In the genomic region with DNA sequence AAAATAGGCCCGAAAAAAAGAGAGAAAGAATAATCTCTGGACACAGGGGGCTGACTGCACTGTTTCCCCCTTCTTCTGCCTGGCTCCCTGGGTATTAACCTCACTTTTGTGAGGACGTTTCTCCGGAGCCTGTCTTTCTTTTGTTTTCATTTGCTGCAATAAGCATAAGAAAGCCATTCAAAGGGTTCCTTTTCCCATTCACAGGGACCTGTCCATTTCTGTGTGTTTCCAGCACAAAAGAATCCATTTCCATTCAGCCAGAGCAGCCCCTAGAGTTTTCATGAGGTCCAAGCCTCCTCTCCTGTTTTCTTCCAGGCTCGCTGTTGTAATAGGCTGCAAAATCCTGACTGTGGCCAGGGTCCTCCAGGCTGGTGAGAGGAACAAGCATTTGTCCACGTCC, we compare ENCODE assay signal across 17 cellular contexts. TPM values are rescaled to one million over a fixed set of nuclear protein-coding genes. Genes with fewer than 3 reads are reported as not detected.
"Had no signal": no experiment of that assay in that cellular context is flagged by ENCODE, and none has a peak within 500 bp of the region (broad histone marks: within the 10 kb centered on the region; RNA-seq: fewer than 3 reads in every experiment).

No MANE protein-coding gene starts in this region.

- H3K27ac ChIP-seq: breast epithelium, foreskin keratinocyte, prostate gland, right lobe of liver, suprapubic skin had no signal

- H3K27me3 ChIP-seq: breast epithelium, right lobe of liver had no signal

- H3K36me3 ChIP-seq: breast epithelium, prostate gland, right lobe of liver, suprapubic skin had no signal

- ATAC-seq: activated naive CD4-positive, alpha-beta T cell treated with anti-CD3 and anti-CD28 coated beads, Interleukin-2, amount 50 U/mL, for 72 hours; foreskin keratinocyte; right lobe of liver; stimulated activated naive CD8-positive, alpha-beta T cell treated with anti-CD3 and anti-CD28 coated beads, Interleukin-15, Interleukin-2, amounts not matched to agents 100 U/mL and 50 U/mL, for 24 hours had no signal

- H3K4me3 Mint-ChIP-seq: type B pancreatic cell had no signal

- H3K9me3 ChIP-seq: breast epithelium, prostate gland, right lobe of liver, suprapubic skin had no signal

- DNase-seq: activated CD4-positive, alpha-beta T cell treated with anti-CD3 and anti-CD28 coated beads, Interleukin-2, amount 50 U/mL, for 1 hour; activated CD4-positive, CD25-positive, alpha-beta regulatory T cell; activated effector memory CD4-positive, alpha-beta T cell treated with anti-CD3 and anti-CD28 coated beads, Interleukin-2, amount 50 U/mL, for 16 hours; activated T-cell treated with anti-CD3 and anti-CD28 coated beads, Interleukin-2, amount 50 U/mL, for 1 hour; amniotic stem cell; foreskin keratinocyte; occipital lobe; right lobe of liver; stimulated activated CD4-positive, alpha-beta T cell treated with anti-CD3 and anti-CD28 coated beads, Interleukin-2, amount 100 ng/mL, for 24 hours; stimulated activated naive CD8-positive, alpha-beta T cell treated with anti-CD3 and anti-CD28 coated beads, Interleukin-15, Interleukin-2, amounts not matched to agents 100 U/mL and 50 U/mL, for 24 hours; T-helper 2 cell had no signal

- H3K36me3 Mint-ChIP-seq: type B pancreatic cell had no signal

- H3K27ac Mint-ChIP-seq: activated naive CD4-positive, alpha-beta T cell treated with anti-CD3 and anti-CD28 coated beads, Interleukin-2, amount 50 U/mL, for 72 hours; type B pancreatic cell had no signal

- H3K4me1 ChIP-seq: breast epithelium, foreskin keratinocyte, prostate gland, right lobe of liver had no signal

- H3K4me3 ChIP-seq: breast epithelium, prostate gland, right lobe of liver, suprapubic skin had no signal

RNA-seq across cellular contexts. Expression of gene PLXNC1, which starts 16.8 kb away (rescaled TPM):
- polyA plus RNA-seq: endothelial cell of umbilical vein had no signal
